ENCODE assay signal across 17 cellular contexts in genomic region chr13:28027607-28028364, GRCh38.
DNase-seq lines count a peak whose midpoint lies in the region; ATAC-seq and TF ChIP-seq lines count a peak whose summit lies in the region.
"Had no signal": no experiment of that assay in that cellular context is flagged by ENCODE, and none has a peak within 500 bp of the region (broad histone marks: within the 10 kb centered on the region; RNA-seq: fewer than 3 reads in every experiment).

No MANE protein-coding gene starts in this region.

- H3F3A ChIP-seq in Loucy (ENCODE audit: low read depth) = no peaks in the 10 kb centered on the region

- peak; percentile 0 for DNase-seq in NCI-H345 (lab: John Stamatoyannopoulos, UW)
- no peak for DNase-seq in NCI-H345 treated with DMSO at 0.1 percent for 48 hours (lab: John Stamatoyannopoulos, UW; ENCODE audit: unreplicated experiment)
- no peak for DNase-seq in activated naive CD8-positive, alpha-beta T cell treated with anti-CD3 and anti-CD28 coated beads, Interleukin-2, amount 50 U/mL, for 24 hours
- no peak for DNase-seq in stimulated activated CD4-positive, alpha-beta T cell treated with anti-CD3 and anti-CD28 coated beads, Interleukin-1b, Interleukin-23, amount 100 ng/mL, for 48 hours
- DNase-seq in hippocampal formation (lab: John Stamatoyannopoulos, UW) = no peak
- DNase-seq: AML-193; CD4-positive, alpha-beta T cell; DMS153; DMS79; GDM1; GOT3; H7; IMR-90 had no signal

- H3K9ac ChIP-seq in Loucy (ENCODE audit: low read depth, low read length, poor library complexity, severe bottlenecking) = no peak overlapping the region

- H3K9me3 Mint-ChIP-seq in activated naive CD8-positive, alpha-beta T cell (ENCODE audit: low read depth) = no peaks in the 10 kb centered on the region
- no peaks in the 10 kb centered on the region for H3K9me3 Mint-ChIP-seq in activated naive CD8-positive, alpha-beta T cell treated with anti-CD3 and anti-CD28 coated beads, Interleukin-2, amount 50 U/mL, for 24 hours
- H3K9me3 Mint-ChIP-seq: CD4-positive, alpha-beta T cell had no signal

- H3K27me3 ChIP-seq in Loucy (ENCODE audit: insufficient read depth, low read length, poor library complexity, severe bottlenecking) = no peaks in the 10 kb centered on the region

- no peaks in the 10 kb centered on the region for H4K20me1 ChIP-seq in Loucy (ENCODE audit: insufficient read depth, low read length, poor library complexity, severe bottlenecking)

- no peaks in the 10 kb centered on the region for H3K79me2 ChIP-seq in Loucy (ENCODE audit: insufficient read depth, low read length)

- no peak for TF ChIP-seq CTCF in Loucy (conservative IDR thresholded peaks at IDR 0.05; ENCODE audit: low read length)

- no peaks in the 10 kb centered on the region for H3K9me2 ChIP-seq in Loucy (replicated peaks; ENCODE audit: low read depth, low read length)

- no peak overlapping the region for H3K4me2 ChIP-seq in Loucy (ENCODE audit: low read depth, low read length, poor library complexity, severe bottlenecking)
- H3K4me2 ChIP-seq: A549 had no signal

- H3K4me1 ChIP-seq in Loucy (ENCODE audit: insufficient read depth, low read length, poor library complexity, severe bottlenecking) = peaks cover 2% of the 10 kb centered on the region
- H3K4me1 ChIP-seq: A549 had no signal

- peak overlapping the region; percentile 2 for H3K4me3 Mint-ChIP-seq in activated naive CD8-positive, alpha-beta T cell
- H3K4me3 Mint-ChIP-seq in activated naive CD8-positive, alpha-beta T cell treated with anti-CD3 and anti-CD28 coated beads, Interleukin-2, amount 50 U/mL, for 24 hours = no peak overlapping the region
- H3K4me3 Mint-ChIP-seq: CD4-positive, alpha-beta T cell had no signal

- H3K4me1 Mint-ChIP-seq in activated naive CD8-positive, alpha-beta T cell (ENCODE audit: low read depth) = peaks cover 11% of the 10 kb centered on the region
- H3K4me1 Mint-ChIP-seq in activated naive CD8-positive, alpha-beta T cell treated with anti-CD3 and anti-CD28 coated beads, Interleukin-2, amount 50 U/mL, for 24 hours = peaks cover 17% of the 10 kb centered on the region

- no peaks in the 10 kb centered on the region for H3K27me3 Mint-ChIP-seq in activated naive CD8-positive, alpha-beta T cell
- peaks cover 2% of the 10 kb centered on the region for H3K27me3 Mint-ChIP-seq in activated naive CD8-positive, alpha-beta T cell treated with anti-CD3 and anti-CD28 coated beads, Interleukin-2, amount 50 U/mL, for 24 hours

- no peaks in the 10 kb centered on the region for H3K36me3 Mint-ChIP-seq in activated naive CD8-positive, alpha-beta T cell
- H3K36me3 Mint-ChIP-seq in activated naive CD8-positive, alpha-beta T cell treated with anti-CD3 and anti-CD28 coated beads, Interleukin-2, amount 50 U/mL, for 24 hours (ENCODE audit: low read depth) = no peaks in the 10 kb centered on the region

- no peaks in the 10 kb centered on the region for H3K36me3 ChIP-seq in Loucy (ENCODE audit: insufficient read depth, low read length)

- peak overlapping the region; percentile 1; the same call in 1 of the 2 replicates for H2AFZ ChIP-seq in Loucy (ENCODE audit: low read length)

- H3K9me3 ChIP-seq in Loucy (ENCODE audit: insufficient read depth, low read depth, low read length) = no peaks in the 10 kb centered on the region
- H3K9me3 ChIP-seq: A549 had no signal

- H3K4me3 ChIP-seq in Loucy (ENCODE audit: low read length, poor library complexity, severe bottlenecking) = no peak overlapping the region
- H3K4me3 ChIP-seq: A549 had no signal

- no peak for ATAC-seq in activated naive CD8-positive, alpha-beta T cell treated with anti-CD3 and anti-CD28 coated beads, Interleukin-2, amount 50 U/mL, for 24 hours
- ATAC-seq: A549, HCT116 had no signal

- no peak overlapping the region for H3K27ac Mint-ChIP-seq in activated naive CD8-positive, alpha-beta T cell
- H3K27ac Mint-ChIP-seq in activated naive CD8-positive, alpha-beta T cell treated with anti-CD3 and anti-CD28 coated beads, Interleukin-2, amount 50 U/mL, for 24 hours = no peak overlapping the region
- H3K27ac Mint-ChIP-seq: CD4-positive, alpha-beta T cell had no signal
